Comparison of ENCODE assay signal across 11 cellular contexts in genomic region chr4:125389713-125390112, GRCh38.
DNase-seq lines count a peak whose midpoint lies in the region; ATAC-seq, FAIRE-seq and TF ChIP-seq lines count a peak whose summit lies in the region.
"Had no signal": no experiment of that assay in that cellular context is flagged by ENCODE, and none has a peak within 500 bp of the region (broad histone marks: within the 10 kb centered on the region; RNA-seq: fewer than 3 reads in every experiment).

No MANE protein-coding gene starts in this region.

- TF ChIP-seq EP300 in HepG2 (IDR thresholded peaks at IDR 0.05; ENCODE audit: low read depth in 2 of 2, low read length in 2 of 2), result no peak
- no peak for TF ChIP-seq EP300 in HepG2 (CRISPR knock-in tag; IDR thresholded peaks at IDR 0.05; ENCODE audit: borderline replicate concordance)

- peaks cover 29% of the 10 kb centered on the region for H3K36me3 ChIP-seq in SK-N-MC (ENCODE audit: insufficient read depth, low read length)
- no peaks in the 10 kb centered on the region for H3K36me3 ChIP-seq in pancreas
- H3K36me3 ChIP-seq in HepG2 (replicated peaks in 1 of 2; ENCODE audit: control insufficient read depth in 1 of 2, insufficient read depth in 2 of 2, low read length in 2 of 2), result no peaks in the 10 kb centered on the region
- no peaks in the 10 kb centered on the region for H3K36me3 ChIP-seq in OCI-LY7 (ENCODE audit: insufficient read depth, low read length)
- H3K36me3 ChIP-seq: cardiac muscle cell had no signal

- intact Hi-C loops in pancreas (cut with DNase I) (no loop called here), HepG2 (cut with micrococcal nuclease; ENCODE audit: unreplicated experiment) (no loop called here), OCI-LY7 (cut with micrococcal nuclease; ENCODE audit: unreplicated experiment) (no loop called here)

- H3K27ac ChIP-seq in SK-N-MC, result peak overlapping the region; percentile 94
- H3K27ac ChIP-seq in pancreas, result no peak overlapping the region
- H3K27ac ChIP-seq in HepG2 (ENCODE audit: extremely low read length, insufficient read depth, low read length), result no peak overlapping the region
- H3K27ac ChIP-seq in OCI-LY7 (ENCODE audit: low read depth, low read length, poor library complexity, severe bottlenecking), result no peak overlapping the region
- H3K27ac ChIP-seq: cardiac muscle cell had no signal

- ATAC-seq in pancreas (peak in 2 of 4 donors; percentile 41 to 55), HepG2 (no peak)

- no peaks in the 10 kb centered on the region for H3K9me3 ChIP-seq in SK-N-MC (ENCODE audit: low read depth, low read length)
- H3K9me3 ChIP-seq in pancreas, result no peaks in the 10 kb centered on the region
- H3K9me3 ChIP-seq in HepG2 (ENCODE audit: low read length), result no peaks in the 10 kb centered on the region
- H3K9me3 ChIP-seq in OCI-LY7 (ENCODE audit: low read length), result no peaks in the 10 kb centered on the region

- peak overlapping the region; percentile 29; the same call in 1 of the 2 replicates for H3K4me3 ChIP-seq in AG10803 (ENCODE audit: low read length)
- no peak overlapping the region for H3K4me3 ChIP-seq in SK-N-MC
- H3K4me3 ChIP-seq in pancreas, result no peak overlapping the region
- no peak overlapping the region for H3K4me3 ChIP-seq in HepG2 (replicated peaks in 1 of 3; ENCODE audit: insufficient read depth in 1 of 3, low read depth in 2 of 3, low read length in 3 of 3)
- H3K4me3 ChIP-seq in OCI-LY7 (ENCODE audit: low read depth, low read length, poor library complexity, severe bottlenecking), result no peak overlapping the region
- H3K4me3 ChIP-seq: cardiac muscle cell had no signal

- no peak for TF ChIP-seq CTCF in AG10803 (conservative IDR thresholded peaks at IDR 0.05; ENCODE audit: low read length)
- no peak for TF ChIP-seq CTCF in pancreas (IDR thresholded peaks at IDR 0.05)
- no peak for TF ChIP-seq CTCF in HepG2 (CRISPR knock-in tag; IDR thresholded peaks at IDR 0.05)
- TF ChIP-seq CTCF in OCI-LY7 (conservative IDR thresholded peaks at IDR 0.05; ENCODE audit: low read length), result no peak

- TF ChIP-seq POLR2A in HepG2 (IDR thresholded peaks at IDR 0.05; ENCODE audit: insufficient read depth in 1 of 2, low read depth in 2 of 2, low read length in 2 of 2), result no peak

- H3K4me2 ChIP-seq in HepG2 (ENCODE audit: low read depth, low read length) (no peak overlapping the region), OCI-LY7 (ENCODE audit: low read length) (no peak overlapping the region)

- WGBS in pancreas, 2 donors, result 43 to 48% methylated on average over 3 of the region's 3 CpGs
- 54% methylated on average over 3 of the region's 3 CpGs for WGBS in HepG2 (ENCODE audit: low lambda C conversion rate)

- no peak for TF ChIP-seq RAD21 in HepG2 (CRISPR knock-in tag; IDR thresholded peaks at IDR 0.05)

- H3K9ac ChIP-seq in SK-N-MC (ENCODE audit: insufficient read length), result no peak overlapping the region
- H3K9ac ChIP-seq in HepG2 (ENCODE audit: insufficient read depth, low read depth, low read length), result no peak overlapping the region

- BruUV-seq in HepG2 (replicated peaks; lab: Mats Ljungman, UMichigan), result no TSS peak
- BruUV-seq in OCI-LY7 (replicated peaks; lab: Mats Ljungman, UMichigan), result no TSS peak

- H3K9me2 ChIP-seq in OCI-LY7 (ENCODE audit: insufficient read depth, low read length), result no peaks in the 10 kb centered on the region

- H3K4me1 ChIP-seq in pancreas (no peaks in the 10 kb centered on the region), HepG2 (ENCODE audit: insufficient read depth, low read length) (no peaks in the 10 kb centered on the region), OCI-LY7 (ENCODE audit: insufficient read depth, low read length, poor library complexity, severe bottlenecking) (no peaks in the 10 kb centered on the region)

- CTCF ChIA-PET in HepG2 (lab: Yijun Ruan, JAX; ENCODE audit: low intra/inter-chr PET ratio, low total read pairs), result no interaction called here
- CTCF ChIA-PET in HEK293T (lab: Yijun Ruan, JAX), result interaction anchor here (0.6 kb wide), 1 partner anchor 75 kb away, joined by 3 read pairs; the partner anchor contains the start of gene FAT4
- CTCF ChIA-PET in OCI-LY7 (lab: Charles Lee; ENCODE audit: unreplicated experiment), result no interaction called here

- H4K20me1 ChIP-seq in HepG2 (ENCODE audit: insufficient read depth, low read length) (no peaks in the 10 kb centered on the region), OCI-LY7 (ENCODE audit: insufficient read depth, low read length) (no peaks in the 10 kb centered on the region)

- H3K27me3 ChIP-seq in pancreas, result peaks cover 0 to 5% (median 0%) of the 10 kb centered on the region in 4 donors
- no peaks in the 10 kb centered on the region for H3K27me3 ChIP-seq in HepG2 (ENCODE audit: control insufficient read depth in 1 of 2, insufficient read depth in 2 of 2, low read length in 2 of 2)
- H3K27me3 ChIP-seq: cardiac muscle cell had no signal

- POLR2A ChIA-PET in HepG2 (lab: Yijun Ruan, JAX) (no interaction called here), HEK293T (lab: Yijun Ruan, JAX) (no interaction called here), OCI-LY7 (lab: Charles Lee) (no interaction called here)

- H3K79me2 ChIP-seq in HepG2 (ENCODE audit: insufficient read depth, low read length), result no peaks in the 10 kb centered on the region
- H3K79me2 ChIP-seq in OCI-LY7 (ENCODE audit: insufficient read depth, low read depth, low read length), result no peaks in the 10 kb centered on the region

- no peak overlapping the region for H2AFZ ChIP-seq in HepG2 (ENCODE audit: low read length)
- H2AFZ ChIP-seq in OCI-LY7 (ENCODE audit: low read length), result no peak overlapping the region

- in situ Hi-C loops in HepG2 (cut with HindIII; ENCODE audit: extremely low pct_ligation_motif_present, low pct_unique_long_range_greater_than_20kb), result no loop called here

- FAIRE-seq in pancreas (lab: Jason Lieb, UNC) (peak; percentile 68), HepG2 (lab: Jason Lieb, UNC) (no peak)

- DNase-seq in AG10803 (ENCODE audit: low read depth) (peak; percentile 98), SK-N-MC (ENCODE audit: low read depth, low spot score) (no peak), fibroblast of the conjunctiva (ENCODE audit: low read depth) (peak; percentile 90), pancreas (no peak), NCI-H2227 treated with DMSO at 0.1 percent for 48 hours (lab: John Stamatoyannopoulos, UW) (no peak), HepG2 (ENCODE audit: low spot score) (no peak), HEK293T (ENCODE audit: extremely low spot score) (no peak), OCI-LY7 (ENCODE audit: low spot score) (no peak)
- DNase-seq: CD4-positive, alpha-beta memory T cell; NCI-H2081 had no signal

TF ChIP-seq in HepG2, 621 proteins besides CTCF, POLR2A, EP300 and RAD21 (continues in another document):
- no peak for TF ChIP-seq EZH2 (conservative IDR thresholded peaks at IDR 0.05; ENCODE audit: low read depth, low read length)
- TF ChIP-seq, protein P1, sequence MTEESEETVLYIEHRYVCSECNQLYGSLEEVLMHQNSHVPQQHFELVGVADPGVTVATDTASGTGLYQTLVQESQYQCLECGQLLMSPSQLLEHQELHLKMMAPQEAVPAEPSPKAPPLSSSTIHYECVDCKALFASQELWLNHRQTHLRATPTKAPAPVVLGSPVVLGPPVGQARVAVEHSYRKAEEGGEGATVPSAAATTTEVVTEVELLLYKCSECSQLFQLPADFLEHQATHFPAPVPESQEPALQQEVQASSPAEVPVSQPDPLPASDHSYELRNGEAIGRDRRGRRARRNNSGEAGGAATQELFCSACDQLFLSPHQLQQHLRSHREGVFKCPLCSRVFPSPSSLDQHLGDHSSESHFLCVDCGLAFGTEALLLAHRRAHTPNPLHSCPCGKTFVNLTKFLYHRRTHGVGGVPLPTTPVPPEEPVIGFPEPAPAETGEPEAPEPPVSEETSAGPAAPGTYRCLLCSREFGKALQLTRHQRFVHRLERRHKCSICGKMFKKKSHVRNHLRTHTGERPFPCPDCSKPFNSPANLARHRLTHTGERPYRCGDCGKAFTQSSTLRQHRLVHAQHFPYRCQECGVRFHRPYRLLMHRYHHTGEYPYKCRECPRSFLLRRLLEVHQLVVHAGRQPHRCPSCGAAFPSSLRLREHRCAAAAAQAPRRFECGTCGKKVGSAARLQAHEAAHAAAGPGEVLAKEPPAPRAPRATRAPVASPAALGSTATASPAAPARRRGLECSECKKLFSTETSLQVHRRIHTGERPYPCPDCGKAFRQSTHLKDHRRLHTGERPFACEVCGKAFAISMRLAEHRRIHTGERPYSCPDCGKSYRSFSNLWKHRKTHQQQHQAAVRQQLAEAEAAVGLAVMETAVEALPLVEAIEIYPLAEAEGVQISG (CRISPR knock-in tag; IDR thresholded peaks at IDR 0.05), result no peak
- no peak for TF ChIP-seq JUNB (CRISPR knock-in tag; IDR thresholded peaks at IDR 0.05; ENCODE audit: borderline replicate concordance)
- no peak for TF ChIP-seq FIP1L1 (IDR thresholded peaks at IDR 0.05; ENCODE audit: borderline replicate concordance, insufficient read depth, low read depth, low read length)
- TF ChIP-seq SOX13 (IDR thresholded peaks at IDR 0.05), result no peak
- no peak for TF ChIP-seq SOX13 (CRISPR knock-in tag; conservative IDR thresholded peaks at IDR 0.05 in 1 of 2, IDR thresholded peaks at IDR 0.05 in 1 of 2)

TF ChIP-seq in HEK293T, 16 proteins besides CTCF, POLR2A, EP300 and RAD21:
- TF ChIP-seq ZNF384 (IDR thresholded peaks at IDR 0.05) (no peak), SUZ12 (IDR thresholded peaks at IDR 0.05) (no peak), SP1 (IDR thresholded peaks at IDR 0.05) (no peak), HDGF (IDR thresholded peaks at IDR 0.05; ENCODE audit: borderline replicate concordance) (no peak), BHLHE40 (IDR thresholded peaks at IDR 0.05; ENCODE audit: borderline replicate concordance) (no peak), ELF4 (IDR thresholded peaks at IDR 0.05) (no peak), FOXM1 (IDR thresholded peaks at IDR 0.05; ENCODE audit: borderline replicate concordance) (no peak), PKNOX1 (IDR thresholded peaks at IDR 0.05) (no peak), LEF1 (IDR thresholded peaks at IDR 0.05; ENCODE audit: borderline replicate concordance) (no peak), ARNT (IDR thresholded peaks at IDR 0.05) (no peak), L3MBTL2 (conservative IDR thresholded peaks at IDR 0.05) (no peak), CTBP1 (IDR thresholded peaks at IDR 0.05; ENCODE audit: borderline replicate concordance) (no peak), NFRKB (IDR thresholded peaks at IDR 0.05) (no peak), TARDBP (IDR thresholded peaks at IDR 0.05) (no peak), FOXA1 (IDR thresholded peaks at IDR 0.05) (no peak), FOXK2 (IDR thresholded peaks at IDR 0.05) (no peak)

Comparison
In these comparisons a context has a peak if more than half of its experiments do, and no peak if none do; other contexts are left out.
1. DNase-seq: peak in AG10803 (single experiment) and fibroblast of the conjunctiva (single experiment); none in SK-N-MC (single experiment), pancreas (0 of 6), NCI-H2227 treated with DMSO at 0.1 percent for 48 hours (single experiment), HepG2 (single experiment), HEK293T (single experiment) and OCI-LY7 (single experiment).